In the genomic region with DNA sequence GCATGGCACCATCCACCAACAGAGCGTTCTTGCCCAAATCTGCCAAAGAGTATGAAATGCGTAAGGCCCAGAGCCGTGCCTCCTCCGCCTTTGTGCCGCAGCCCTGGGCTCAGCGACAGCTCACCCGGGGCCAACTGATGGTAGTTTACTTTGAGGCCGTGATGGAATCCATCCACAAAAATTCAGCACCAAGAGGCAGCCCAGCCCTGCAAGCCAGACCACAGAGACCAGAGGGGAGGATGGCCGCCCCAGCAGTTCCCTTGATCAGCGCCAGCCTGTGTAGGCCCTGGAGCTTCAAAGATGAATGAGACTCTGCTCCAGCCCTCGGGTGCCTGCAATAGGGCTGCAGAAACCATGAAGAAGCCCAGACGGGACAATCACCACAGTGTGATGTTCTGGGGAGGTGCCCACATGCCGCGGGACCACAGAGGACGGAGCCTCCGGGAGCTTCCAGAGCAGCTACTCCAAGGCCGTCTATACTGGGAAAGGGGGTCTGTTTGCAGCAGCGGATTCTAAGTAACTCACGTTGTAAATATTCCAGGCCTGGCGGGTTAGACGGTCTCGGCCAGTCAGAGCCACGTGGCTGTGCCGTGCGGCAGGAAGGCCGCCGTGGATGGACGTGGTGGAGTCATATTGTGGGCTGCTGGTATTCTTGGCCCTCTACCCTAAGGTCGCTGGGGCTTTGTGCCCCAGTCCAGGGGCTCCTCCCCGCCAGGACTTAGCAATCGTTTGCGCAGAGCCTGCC, we compare ENCODE assay signal across 15 cellular contexts.
A peak's percentile ranks its signal among the peaks of the same experiment; 100 is the strongest.
DNase-seq lines count a peak whose midpoint lies in the region; ATAC-seq, FAIRE-seq and TF ChIP-seq lines count a peak whose summit lies in the region.
"Had no signal": no experiment of that assay in that cellular context is flagged by ENCODE, and none has a peak within 500 bp of the region (broad histone marks: within the 10 kb centered on the region; RNA-seq: fewer than 3 reads in every experiment).

No MANE protein-coding gene starts in this region.

- H3K27me3 ChIP-seq in NT2/D1 (ENCODE audit: insufficient read depth, insufficient read length) = no peaks in the 10 kb centered on the region
- no peaks in the 10 kb centered on the region for H3K27me3 ChIP-seq in mesendoderm (ENCODE audit: insufficient read depth, low read length, poor library complexity)

- H3K79me1 ChIP-seq in mesendoderm (ENCODE audit: low read length) = no peaks in the 10 kb centered on the region

- H3K4ac ChIP-seq in mesendoderm (ENCODE audit: low read depth, low read length) = no peak overlapping the region

- H2BK120ac ChIP-seq in mesendoderm (ENCODE audit: low read depth, low read length) = no peak overlapping the region

- H3K9me3 ChIP-seq in NT2/D1 (ENCODE audit: insufficient read depth, low read length) = no peaks in the 10 kb centered on the region
- H3K9me3 ChIP-seq in kidney (ENCODE audit: control insufficient read depth in 1 of 2, low read length in 2 of 2) = no peaks in the 10 kb centered on the region
- H3K9me3 ChIP-seq: Caco-2 had no signal

- H2BK5ac ChIP-seq in mesendoderm (ENCODE audit: low read length) = no peak overlapping the region

- no peak for FAIRE-seq in kidney (lab: Jason Lieb, UNC)
- FAIRE-seq: GM12878, GM18507, H54 had no signal

- DNase-seq in G401 (ENCODE audit: low spot score) = peak; percentile 40
- no peak for DNase-seq in NT2/D1 (ENCODE audit: low read depth, low spot score)
- DNase-seq in kidney = peak; percentile 60
- DNase-seq in retina = peak; percentile 3
- DNase-seq in CD14-positive monocyte (ENCODE audit: low spot score) = no peak
- DNase-seq in mesendoderm = no peak
- DNase-seq: Caco-2, GM23248 had no signal

- H3K4me3 ChIP-seq in NT2/D1 (ENCODE audit: insufficient read length, low read depth) = no peak overlapping the region
- H3K4me3 ChIP-seq in kidney (ENCODE audit: low read length in 2 of 2) = no peak overlapping the region
- no peak overlapping the region for H3K4me3 ChIP-seq in mesendoderm (ENCODE audit: low read length)
- H3K4me3 ChIP-seq: GM12878, GM23248 had no signal

- no peaks in the 10 kb centered on the region for H3K36me3 Mint-ChIP-seq in CD14-positive monocyte
- H3K36me3 Mint-ChIP-seq: CD8-positive, alpha-beta memory T cell had no signal

- H3K27ac ChIP-seq in kidney (ENCODE audit: low read depth in 2 of 2, low read length in 2 of 2) (no peak overlapping the region), mesendoderm (ENCODE audit: low read depth, low read length) (no peak overlapping the region)
- H3K27ac ChIP-seq: GM23248, HL-60 had no signal

- peak overlapping the region; percentile 7 for H3K9ac ChIP-seq in NT2/D1 (ENCODE audit: insufficient read length, low read depth)
- H3K9ac ChIP-seq in kidney (ENCODE audit: low read length in 2 of 2) = no peak overlapping the region
- no peak overlapping the region for H3K9ac ChIP-seq in mesendoderm (ENCODE audit: low read length)
- H3K9ac ChIP-seq: GM23248 had no signal

- no peak overlapping the region for H4K8ac ChIP-seq in mesendoderm (ENCODE audit: low read depth, low read length)

- H3K4me3 Mint-ChIP-seq in CD14-positive monocyte = no peak overlapping the region
- H3K4me3 Mint-ChIP-seq: CD8-positive, alpha-beta memory T cell had no signal

- H3K36me3 ChIP-seq in NT2/D1 (ENCODE audit: insufficient read depth, insufficient read length, low read length) (no peaks in the 10 kb centered on the region), kidney (ENCODE audit: control insufficient read depth in 1 of 2, insufficient read depth in 2 of 2, low read length in 2 of 2) (no peaks in the 10 kb centered on the region), mesendoderm (ENCODE audit: control insufficient read depth, insufficient read depth, low read length) (no peaks in the 10 kb centered on the region)

- in situ Hi-C loops in G401 (cut with HindIII; ENCODE audit: low sequenced_read_pairs) = no loop called here

- intact Hi-C loops in kidney (cut with DNase I) (no loop called here), CD14-positive monocyte (cut with micrococcal nuclease) (no loop called here)

- no peak for TF ChIP-seq CTCF in kidney (IDR thresholded peaks at IDR 0.05; ENCODE audit: borderline replicate concordance, extremely low read depth, insufficient read depth)
- no peak for TF ChIP-seq CTCF in CD14-positive monocyte (IDR thresholded peaks at IDR 0.05)

- no peak overlapping the region for H3K18ac ChIP-seq in mesendoderm (ENCODE audit: low read length)

- H3K4me1 Mint-ChIP-seq in CD14-positive monocyte = no peaks in the 10 kb centered on the region
- H3K4me1 Mint-ChIP-seq: CD8-positive, alpha-beta memory T cell had no signal

- WGBS in mesendoderm (ENCODE audit: extremely low coverage, insufficient coverage, low lambda C conversion rate) = no CpG with 5 or more reads among the region's 32 CpGs

- H3K27ac Mint-ChIP-seq in CD14-positive monocyte = no peak overlapping the region

- no peak overlapping the region for H2AK5ac ChIP-seq in mesendoderm (ENCODE audit: low read length)

- H3K27me3 Mint-ChIP-seq in CD14-positive monocyte (ENCODE audit: low read depth in 3 of 3) = peaks cover 4 to 18% (median 16%) of the 10 kb centered on the region in 3 donors

- H3K23ac ChIP-seq in mesendoderm (ENCODE audit: low read length) = no peak overlapping the region

- no peak overlapping the region for H2BK15ac ChIP-seq in mesendoderm (replicated peaks; ENCODE audit: low read depth)

- H3K9me3 Mint-ChIP-seq in CD14-positive monocyte = no peaks in the 10 kb centered on the region
- H3K9me3 Mint-ChIP-seq: CD8-positive, alpha-beta memory T cell had no signal

- H3K4me2 ChIP-seq in mesendoderm (ENCODE audit: low read length) = no peak overlapping the region

- no peak overlapping the region for H3K56ac ChIP-seq in mesendoderm (ENCODE audit: low read length)

- H3K4me1 ChIP-seq in NT2/D1 (ENCODE audit: insufficient read depth, insufficient read length) (peaks cover 41% of the 10 kb centered on the region), kidney (ENCODE audit: control insufficient read depth in 1 of 2, insufficient read depth in 1 of 2, low read depth in 1 of 2, low read length in 2 of 2) (no peaks in the 10 kb centered on the region), mesendoderm (ENCODE audit: control insufficient read depth, low read depth, low read length) (peaks cover 6% of the 10 kb centered on the region)

- no peaks in the 10 kb centered on the region for H3K79me2 ChIP-seq in mesendoderm (ENCODE audit: control insufficient read depth, insufficient read depth, low read length)

- no peak for ATAC-seq in GM18909 (IDR thresholded peaks at IDR 0.05; ENCODE audit: poor library complexity, unreplicated experiment)
- ATAC-seq: GM12878, HCT116 had no signal

- H4K5ac ChIP-seq in mesendoderm (ENCODE audit: low read length) = no peak overlapping the region

Comparison
In these comparisons a context has a peak if more than half of its experiments do, and no peak if none do; other contexts are left out.
1. DNase-seq: peak in G401 (single experiment), kidney (single experiment) and retina (single experiment); none in NT2/D1 (single experiment), CD14-positive monocyte (single experiment) and mesendoderm (single experiment).